Comparison of ENCODE assay signal across 25 cellular contexts in the genomic region with DNA sequence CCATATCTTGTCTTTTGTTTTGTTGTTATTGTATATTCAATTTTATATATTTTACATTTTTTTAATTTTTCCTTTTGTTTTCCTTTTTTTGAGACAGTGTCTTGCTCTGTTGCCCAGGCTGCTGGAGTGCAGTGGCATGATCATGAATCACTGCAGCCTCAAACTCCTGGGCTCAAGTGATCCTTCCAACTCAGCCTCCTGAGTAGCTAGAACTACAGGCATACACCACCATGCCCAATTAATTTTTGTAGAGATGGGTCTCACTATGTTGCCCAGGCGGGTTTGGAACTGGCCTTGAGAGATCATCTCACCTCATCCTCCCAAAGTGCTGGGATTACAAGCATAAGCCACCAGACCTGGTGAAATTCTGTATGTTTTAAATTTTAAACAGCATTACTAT.
"Had no signal": no experiment of that assay in that cellular context is flagged by ENCODE, and none has a peak within 500 bp of the region (broad histone marks: within the 10 kb centered on the region; RNA-seq: fewer than 3 reads in every experiment).

No MANE protein-coding gene starts in this region.

- DNase-seq: colonic mucosa; cortex of kidney; dermis blood vessel endothelial cell; dorsolateral prefrontal cortex; effector CD4-positive, alpha-beta T cell; effector CD8-positive, alpha-beta T cell; effector memory CD4-positive, alpha-beta T cell; effector memory CD8-positive, alpha-beta T cell; endodermal cell; erythroblast; esophagus squamous epithelium; foreskin fibroblast; foreskin keratinocyte; foreskin melanocyte; gastrocnemius medialis; glutamatergic neuron; head of caudate nucleus; heart left ventricle; heart right ventricle had no signal

- H3K4me1 Mint-ChIP-seq: endodermal cell had no signal

- H3K27ac Mint-ChIP-seq: dendritic cell treated with granulocyte-macrophage colony-stimulating factor and Interleukin-4, amounts not matched to agents 40 ng/mL and 50 ng/mL, for 4 days; effector memory CD8-positive, alpha-beta T cell; endodermal cell had no signal

- H3K9me3 ChIP-seq: colonic mucosa, esophagus muscularis mucosa, esophagus squamous epithelium, gastrocnemius medialis, gastroesophageal sphincter, heart left ventricle, heart right ventricle had no signal

- H3K4me1 ChIP-seq: colonic mucosa, esophagus muscularis mucosa, esophagus squamous epithelium, foreskin keratinocyte, gastrocnemius medialis, gastroesophageal sphincter, heart left ventricle, heart right ventricle had no signal

- H3K27me3 ChIP-seq: colonic mucosa, esophagus muscularis mucosa, esophagus squamous epithelium, gastrocnemius medialis had no signal

- H3K4me3 Mint-ChIP-seq: dendritic cell treated with granulocyte-macrophage colony-stimulating factor and Interleukin-4, amounts not matched to agents 40 ng/mL and 50 ng/mL, for 4 days; effector memory CD8-positive, alpha-beta T cell; endodermal cell had no signal

- H3K27me3 Mint-ChIP-seq: dendritic cell treated with granulocyte-macrophage colony-stimulating factor and Interleukin-4, amounts not matched to agents 40 ng/mL and 50 ng/mL, for 4 days had no signal

- H3K4me3 ChIP-seq: colonic mucosa, coronary artery, dorsolateral prefrontal cortex, esophagus muscularis mucosa, esophagus squamous epithelium, gastrocnemius medialis, gastroesophageal sphincter, heart left ventricle, heart right ventricle had no signal

- H3K9me3 Mint-ChIP-seq: dendritic cell treated with granulocyte-macrophage colony-stimulating factor and Interleukin-4, amounts not matched to agents 40 ng/mL and 50 ng/mL, for 4 days; effector memory CD8-positive, alpha-beta T cell had no signal

- ATAC-seq: effector memory CD8-positive, alpha-beta T cell; esophagus mucosa; foreskin keratinocyte; gastrocnemius medialis; gastroesophageal sphincter; heart left ventricle; heart right ventricle had no signal

- H3K27ac ChIP-seq: colonic mucosa, coronary artery, dorsolateral prefrontal cortex, epithelial cell of prostate, esophagus muscularis mucosa, esophagus squamous epithelium, foreskin keratinocyte, gastrocnemius medialis, gastroesophageal sphincter, heart left ventricle, heart right ventricle had no signal

- H3K36me3 ChIP-seq: colonic mucosa, esophagus muscularis mucosa, esophagus squamous epithelium, gastrocnemius medialis, gastroesophageal sphincter, heart left ventricle, heart right ventricle had no signal
